ENCODE assay signal across 9 cellular contexts in the genomic region with DNA sequence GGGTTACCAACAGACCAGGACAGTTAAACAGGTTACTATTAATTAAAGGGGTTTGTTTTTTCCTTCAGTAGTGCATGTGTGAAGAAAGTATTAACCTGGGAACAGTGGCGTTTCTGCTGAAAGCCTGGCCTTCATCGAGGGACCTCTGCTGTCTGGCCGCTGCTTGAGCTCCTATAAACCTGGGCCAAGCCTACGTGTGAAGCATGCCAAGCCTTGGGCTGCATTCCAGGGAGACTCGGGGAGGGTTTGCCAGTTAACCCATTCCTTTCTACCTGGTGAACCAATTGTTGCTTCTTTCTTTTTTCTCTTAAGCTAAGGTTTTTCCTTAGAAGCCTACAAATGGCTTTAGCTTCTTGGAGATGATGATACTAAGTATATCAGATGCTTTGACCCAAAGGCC. TPM values are rescaled to one million over a fixed set of nuclear protein-coding genes. Genes with fewer than 3 reads are reported as not detected.
DNase-seq lines count a peak whose midpoint lies in the region; ATAC-seq and TF ChIP-seq lines count a peak whose summit lies in the region.
"Had no signal": no experiment of that assay in that cellular context is flagged by ENCODE, and none has a peak within 500 bp of the region (broad histone marks: within the 10 kb centered on the region; RNA-seq: fewer than 3 reads in every experiment).

No MANE protein-coding gene starts in this region.

- no peak for TF ChIP-seq POLR2A in testis (IDR thresholded peaks at IDR 0.05)

- H3K27ac Mint-ChIP-seq in WTC11 = no peak overlapping the region

- H3K27ac ChIP-seq in testis = no peak overlapping the region

- H3K4me3 ChIP-seq in fibroblast of mammary gland (ENCODE audit: control insufficient read depth, low read depth, low read length) = no peak overlapping the region
- no peak overlapping the region for H3K4me3 ChIP-seq in testis

- H3K4me1 ChIP-seq in testis = peaks cover 4% of the 10 kb centered on the region

- peaks cover 45% of the 10 kb centered on the region for H3K4me1 Mint-ChIP-seq in WTC11

- H3K36me3 ChIP-seq in testis (ENCODE audit: low read depth, missing control alignments) = no peaks in the 10 kb centered on the region

- intact Hi-C loops in posterior vena cava (cut with DNase I) = loop anchor here in 1 of 2 donors (5.0 kb wide), 1 partner anchor 1579 kb away; no protein-coding TSS in a partner anchor
- intact Hi-C loops in testis (cut with DNase I; ENCODE audit: low total_unique reads) = no loop called here

- 0 out of 2 replicates have a peak, but pooled peaks have one; percentile 29 for ATAC-seq in WTC11

- CTCF ChIA-PET in WTC11 (lab: Charles Lee) = no interaction called here

- no peaks in the 10 kb centered on the region for H3K27me3 Mint-ChIP-seq in WTC11 (ENCODE audit: low read depth)

- 33 to 47% methylated on average over 5 of the region's 5 CpGs for WGBS in testis, 2 donors

- H3K9me3 ChIP-seq in testis = no peaks in the 10 kb centered on the region

- POLR2A ChIA-PET in WTC11 (lab: Charles Lee) = interaction anchor here (0.6 kb wide), 1 partner anchor 239 kb away, joined by 3 read pairs; no protein-coding TSS in a partner anchor

- H3K27me3 ChIP-seq in testis = no peaks in the 10 kb centered on the region

- peaks cover 27% of the 10 kb centered on the region for H3K36me3 Mint-ChIP-seq in WTC11

- H3K9me3 Mint-ChIP-seq in WTC11 = no peaks in the 10 kb centered on the region

- peak; percentile 77 for DNase-seq in H4 (ENCODE audit: low spot score)
- DNase-seq in WTC11 (ENCODE audit: low spot score) = no peak
- peak; percentile 49 for DNase-seq in fibroblast of mammary gland (ENCODE audit: low read depth)
- peak; percentile 62 for DNase-seq in posterior vena cava (ENCODE audit: low spot score)
- no peak for DNase-seq in testis
- DNase-seq in activated CD4-positive, alpha-beta T cell treated with anti-CD3 and anti-CD28 coated beads for 48 hours = no peak
- DNase-seq in stimulated activated CD4-positive, alpha-beta T cell treated with anti-CD3 and anti-CD28 coated beads, Interleukin-2, amount 100 ng/mL, for 24 hours = no peak
- no peak for DNase-seq in NCI-H187 treated with DMSO at 0.1 percent for 48 hours (lab: John Stamatoyannopoulos, UW)
- DNase-seq: erythroblast had no signal

- TF ChIP-seq CTCF in WTC11 (IDR thresholded peaks at IDR 0.05) = no peak
- no peak for TF ChIP-seq CTCF in fibroblast of mammary gland (conservative IDR thresholded peaks at IDR 0.05; ENCODE audit: control insufficient read depth, insufficient read depth, low read depth, low read length)
- no peak for TF ChIP-seq CTCF in testis (IDR thresholded peaks at IDR 0.05)

- H3K4me3 Mint-ChIP-seq in WTC11 = no peak overlapping the region

TF ChIP-seq in WTC11, 78 proteins besides CTCF, POLR2A, EP300 and RAD21:
- TF ChIP-seq FOXK1 (CRISPR knock-in tag; IDR thresholded peaks at IDR 0.05) (no peak), ELF4 (CRISPR knock-in tag; IDR thresholded peaks at IDR 0.05; ENCODE audit: low read depth) (no peak), MYBL2 (CRISPR knock-in tag; IDR thresholded peaks at IDR 0.05) (no peak), EMX1 (CRISPR knock-in tag; IDR thresholded peaks at IDR 0.05) (no peak), ZNF671 (CRISPR knock-in tag; IDR thresholded peaks at IDR 0.05) (no peak), ZNF317 (CRISPR knock-in tag; IDR thresholded peaks at IDR 0.05; ENCODE audit: borderline replicate concordance, low read depth) (no peak), CREM (CRISPR knock-in tag; IDR thresholded peaks at IDR 0.05) (no peak), JAZF1 (CRISPR knock-in tag; IDR thresholded peaks at IDR 0.05) (no peak), SOX15 (CRISPR knock-in tag; IDR thresholded peaks at IDR 0.05) (no peak), FOXJ3 (CRISPR knock-in tag; IDR thresholded peaks at IDR 0.05; ENCODE audit: borderline replicate concordance) (no peak), NR2C2 (CRISPR knock-in tag; IDR thresholded peaks at IDR 0.05) (no peak)
- TF ChIP-seq, protein P1, sequence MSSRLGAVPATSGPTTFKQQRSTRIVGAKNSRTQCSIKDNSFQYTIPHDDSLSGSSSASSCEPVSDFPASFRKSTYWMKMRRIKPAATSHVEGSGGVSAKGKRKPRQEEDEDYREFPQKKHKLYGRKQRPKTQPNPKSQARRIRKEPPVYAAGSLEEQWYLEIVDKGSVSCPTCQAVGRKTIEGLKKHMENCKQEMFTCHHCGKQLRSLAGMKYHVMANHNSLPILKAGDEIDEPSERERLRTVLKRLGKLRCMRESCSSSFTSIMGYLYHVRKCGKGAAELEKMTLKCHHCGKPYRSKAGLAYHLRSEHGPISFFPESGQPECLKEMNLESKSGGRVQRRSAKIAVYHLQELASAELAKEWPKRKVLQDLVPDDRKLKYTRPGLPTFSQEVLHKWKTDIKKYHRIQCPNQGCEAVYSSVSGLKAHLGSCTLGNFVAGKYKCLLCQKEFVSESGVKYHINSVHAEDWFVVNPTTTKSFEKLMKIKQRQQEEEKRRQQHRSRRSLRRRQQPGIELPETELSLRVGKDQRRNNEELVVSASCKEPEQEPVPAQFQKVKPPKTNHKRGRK (CRISPR knock-in tag; IDR thresholded peaks at IDR 0.05; ENCODE audit: borderline replicate concordance) = no peak
- TF ChIP-seq, protein P2, sequence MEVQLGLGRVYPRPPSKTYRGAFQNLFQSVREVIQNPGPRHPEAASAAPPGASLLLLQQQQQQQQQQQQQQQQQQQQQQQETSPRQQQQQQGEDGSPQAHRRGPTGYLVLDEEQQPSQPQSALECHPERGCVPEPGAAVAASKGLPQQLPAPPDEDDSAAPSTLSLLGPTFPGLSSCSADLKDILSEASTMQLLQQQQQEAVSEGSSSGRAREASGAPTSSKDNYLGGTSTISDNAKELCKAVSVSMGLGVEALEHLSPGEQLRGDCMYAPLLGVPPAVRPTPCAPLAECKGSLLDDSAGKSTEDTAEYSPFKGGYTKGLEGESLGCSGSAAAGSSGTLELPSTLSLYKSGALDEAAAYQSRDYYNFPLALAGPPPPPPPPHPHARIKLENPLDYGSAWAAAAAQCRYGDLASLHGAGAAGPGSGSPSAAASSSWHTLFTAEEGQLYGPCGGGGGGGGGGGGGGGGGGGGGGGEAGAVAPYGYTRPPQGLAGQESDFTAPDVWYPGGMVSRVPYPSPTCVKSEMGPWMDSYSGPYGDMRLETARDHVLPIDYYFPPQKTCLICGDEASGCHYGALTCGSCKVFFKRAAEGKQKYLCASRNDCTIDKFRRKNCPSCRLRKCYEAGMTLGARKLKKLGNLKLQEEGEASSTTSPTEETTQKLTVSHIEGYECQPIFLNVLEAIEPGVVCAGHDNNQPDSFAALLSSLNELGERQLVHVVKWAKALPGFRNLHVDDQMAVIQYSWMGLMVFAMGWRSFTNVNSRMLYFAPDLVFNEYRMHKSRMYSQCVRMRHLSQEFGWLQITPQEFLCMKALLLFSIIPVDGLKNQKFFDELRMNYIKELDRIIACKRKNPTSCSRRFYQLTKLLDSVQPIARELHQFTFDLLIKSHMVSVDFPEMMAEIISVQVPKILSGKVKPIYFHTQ (CRISPR knock-in tag; IDR thresholded peaks at IDR 0.05) = no peak
- TF ChIP-seq, protein P3, sequence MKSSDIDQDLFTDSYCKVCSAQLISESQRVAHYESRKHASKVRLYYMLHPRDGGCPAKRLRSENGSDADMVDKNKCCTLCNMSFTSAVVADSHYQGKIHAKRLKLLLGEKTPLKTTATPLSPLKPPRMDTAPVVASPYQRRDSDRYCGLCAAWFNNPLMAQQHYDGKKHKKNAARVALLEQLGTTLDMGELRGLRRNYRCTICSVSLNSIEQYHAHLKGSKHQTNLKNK (CRISPR knock-in tag; IDR thresholded peaks at IDR 0.05) = no peak
- TF ChIP-seq, protein P4, sequence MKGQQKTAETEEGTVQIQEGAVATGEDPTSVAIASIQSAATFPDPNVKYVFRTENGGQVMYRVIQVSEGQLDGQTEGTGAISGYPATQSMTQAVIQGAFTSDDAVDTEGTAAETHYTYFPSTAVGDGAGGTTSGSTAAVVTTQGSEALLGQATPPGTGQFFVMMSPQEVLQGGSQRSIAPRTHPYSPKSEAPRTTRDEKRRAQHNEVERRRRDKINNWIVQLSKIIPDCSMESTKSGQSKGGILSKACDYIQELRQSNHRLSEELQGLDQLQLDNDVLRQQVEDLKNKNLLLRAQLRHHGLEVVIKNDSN (CRISPR knock-in tag; IDR thresholded peaks at IDR 0.05) = no peak
- TF ChIP-seq, protein P5, sequence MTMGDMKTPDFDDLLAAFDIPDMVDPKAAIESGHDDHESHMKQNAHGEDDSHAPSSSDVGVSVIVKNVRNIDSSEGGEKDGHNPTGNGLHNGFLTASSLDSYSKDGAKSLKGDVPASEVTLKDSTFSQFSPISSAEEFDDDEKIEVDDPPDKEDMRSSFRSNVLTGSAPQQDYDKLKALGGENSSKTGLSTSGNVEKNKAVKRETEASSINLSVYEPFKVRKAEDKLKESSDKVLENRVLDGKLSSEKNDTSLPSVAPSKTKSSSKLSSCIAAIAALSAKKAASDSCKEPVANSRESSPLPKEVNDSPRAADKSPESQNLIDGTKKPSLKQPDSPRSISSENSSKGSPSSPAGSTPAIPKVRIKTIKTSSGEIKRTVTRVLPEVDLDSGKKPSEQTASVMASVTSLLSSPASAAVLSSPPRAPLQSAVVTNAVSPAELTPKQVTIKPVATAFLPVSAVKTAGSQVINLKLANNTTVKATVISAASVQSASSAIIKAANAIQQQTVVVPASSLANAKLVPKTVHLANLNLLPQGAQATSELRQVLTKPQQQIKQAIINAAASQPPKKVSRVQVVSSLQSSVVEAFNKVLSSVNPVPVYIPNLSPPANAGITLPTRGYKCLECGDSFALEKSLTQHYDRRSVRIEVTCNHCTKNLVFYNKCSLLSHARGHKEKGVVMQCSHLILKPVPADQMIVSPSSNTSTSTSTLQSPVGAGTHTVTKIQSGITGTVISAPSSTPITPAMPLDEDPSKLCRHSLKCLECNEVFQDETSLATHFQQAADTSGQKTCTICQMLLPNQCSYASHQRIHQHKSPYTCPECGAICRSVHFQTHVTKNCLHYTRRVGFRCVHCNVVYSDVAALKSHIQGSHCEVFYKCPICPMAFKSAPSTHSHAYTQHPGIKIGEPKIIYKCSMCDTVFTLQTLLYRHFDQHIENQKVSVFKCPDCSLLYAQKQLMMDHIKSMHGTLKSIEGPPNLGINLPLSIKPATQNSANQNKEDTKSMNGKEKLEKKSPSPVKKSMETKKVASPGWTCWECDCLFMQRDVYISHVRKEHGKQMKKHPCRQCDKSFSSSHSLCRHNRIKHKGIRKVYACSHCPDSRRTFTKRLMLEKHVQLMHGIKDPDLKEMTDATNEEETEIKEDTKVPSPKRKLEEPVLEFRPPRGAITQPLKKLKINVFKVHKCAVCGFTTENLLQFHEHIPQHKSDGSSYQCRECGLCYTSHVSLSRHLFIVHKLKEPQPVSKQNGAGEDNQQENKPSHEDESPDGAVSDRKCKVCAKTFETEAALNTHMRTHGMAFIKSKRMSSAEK (CRISPR knock-in tag; IDR thresholded peaks at IDR 0.05; ENCODE audit: borderline replicate concordance) = no peak

RNA-seq across cellular contexts. Expression of a gene that starts 23.6 kb away (rescaled TPM):
- 98.8 and 119 TPM in 2 replicates for total RNA-seq in H4 (2014; rRNA removed; shearing (Covaris generic))
- total RNA-seq in WTC11 (2021) (127 to 156 TPM (median 150 TPM) in 3 replicates), posterior vena cava (100 to 1,000 TPM; 109 to 216 TPM), testis (100 to 1,000 TPM; 134 to 186 TPM)
- polyA plus RNA-seq in testis (ENCODE audit: insufficient read depth, low read depth, low replicate concordance) = 447 TPM

Comparison
In these comparisons a context has a peak if more than half of its experiments do, and no peak if none do; other contexts are left out.
1. DNase-seq: peak in H4 (single experiment), fibroblast of mammary gland (single experiment) and posterior vena cava (single experiment); none in WTC11 (single experiment), testis (single experiment), activated CD4-positive, alpha-beta T cell treated with anti-CD3 and anti-CD28 coated beads for 48 hours (single experiment), stimulated activated CD4-positive, alpha-beta T cell treated with anti-CD3 and anti-CD28 coated beads, Interleukin-2, amount 100 ng/mL, for 24 hours (0 of 2) and NCI-H187 treated with DMSO at 0.1 percent for 48 hours (single experiment).